In the genomic region with DNA sequence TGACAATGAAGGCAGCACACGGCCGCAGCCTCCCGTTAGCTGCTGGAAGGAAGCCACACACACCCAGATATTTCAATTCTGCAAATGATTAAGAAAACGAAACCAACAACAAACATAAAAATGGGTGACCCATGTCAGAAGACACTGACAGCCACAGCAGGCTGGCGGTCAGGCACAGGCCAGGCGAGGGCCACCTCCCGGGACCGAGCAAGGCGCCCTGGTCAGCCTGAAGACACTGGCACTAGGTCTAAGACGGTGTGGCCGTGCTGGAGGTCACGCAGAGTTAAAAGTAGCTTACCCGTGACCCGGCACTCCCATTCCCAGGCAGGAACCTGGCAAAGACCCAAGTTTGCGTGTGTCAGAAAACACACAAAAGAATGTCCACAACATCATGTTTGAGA, we compare ENCODE assay signal across 8 cellular contexts.
DNase-seq lines count a peak whose midpoint lies in the region; ATAC-seq and TF ChIP-seq lines count a peak whose summit lies in the region.

No MANE protein-coding gene starts in this region.

- peak overlapping the region; percentile 37; the same call in 1 of the 2 replicates for H3K27ac ChIP-seq in ACC112 (ENCODE audit: low read depth, low read length)
- no peak overlapping the region for H3K27ac ChIP-seq in WERI-Rb-1

- no peak for DNase-seq in central memory CD8-positive, alpha-beta T cell (ENCODE audit: low spot score in 2 of 2)
- peak in 1 of 3 donors; percentile 56 for DNase-seq in mucosa of descending colon
- DNase-seq in globus pallidus (ENCODE audit: low spot score): no peak
- no peak for DNase-seq in inferior parietal cortex (ENCODE audit: extremely low spot score)
- no peak for DNase-seq in WERI-Rb-1

- TF ChIP-seq RAD21 in Ishikawa (IDR thresholded peaks at IDR 0.05; ENCODE audit: low read depth): no peak

- H3K4me1 ChIP-seq in ACC112 (ENCODE audit: control insufficient read depth, insufficient read depth, low read length, unreplicated experiment): peaks cover 30% of the 10 kb centered on the region
- peaks cover 24% of the 10 kb centered on the region for H3K4me1 ChIP-seq in mucosa of descending colon (ENCODE audit: low read depth)

- no peak for ATAC-seq in central memory CD8-positive, alpha-beta T cell (replicated peaks; ENCODE audit: extremely low read depth, poor library complexity, severe bottlenecking)
- ATAC-seq in mucosa of descending colon: peak; percentile 32
- ATAC-seq in GM21786 (IDR thresholded peaks at IDR 0.05; ENCODE audit: unreplicated experiment): no peak

- peak overlapping the region; percentile 64 for H3K4me3 Mint-ChIP-seq in central memory CD8-positive, alpha-beta T cell

- H3K4me1 Mint-ChIP-seq in central memory CD8-positive, alpha-beta T cell: peaks cover 58% of the 10 kb centered on the region

- H3K4me3 ChIP-seq in ACC112 (ENCODE audit: low read depth, low read length) (peak overlapping the region; percentile 65), mucosa of descending colon (no peak overlapping the region), WERI-Rb-1 (ENCODE audit: low read depth, low read length) (no peak overlapping the region)

- no peaks in the 10 kb centered on the region for H3K27me3 Mint-ChIP-seq in central memory CD8-positive, alpha-beta T cell

- H3K36me3 Mint-ChIP-seq in central memory CD8-positive, alpha-beta T cell (ENCODE audit: insufficient read depth): peaks cover 1% of the 10 kb centered on the region

- intact Hi-C loops in mucosa of descending colon (cut with DNase I, micrococcal nuclease): no loop called here

- H3K9me3 Mint-ChIP-seq in central memory CD8-positive, alpha-beta T cell: no peaks in the 10 kb centered on the region

- H3K27me3 ChIP-seq in ACC112 (ENCODE audit: insufficient read depth, low read length) (no peaks in the 10 kb centered on the region), WERI-Rb-1 (ENCODE audit: insufficient read depth, low read depth, severe bottlenecking) (no peaks in the 10 kb centered on the region)

- no peak for TF ChIP-seq EP300 in Ishikawa (IDR thresholded peaks at IDR 0.05; ENCODE audit: borderline replicate concordance)

- peaks cover 10% of the 10 kb centered on the region for H3K36me3 ChIP-seq in ACC112 (ENCODE audit: insufficient read depth, low read length)
- no peaks in the 10 kb centered on the region for H3K36me3 ChIP-seq in mucosa of descending colon (ENCODE audit: low read depth)
- no peaks in the 10 kb centered on the region for H3K36me3 ChIP-seq in WERI-Rb-1

- peaks cover 7% of the 10 kb centered on the region for H3K79me2 ChIP-seq in ACC112 (ENCODE audit: control insufficient read depth, insufficient read depth, low read length, unreplicated experiment)

- TF ChIP-seq CTCF in mucosa of descending colon (IDR thresholded peaks at IDR 0.05) (no peak), WERI-Rb-1 (IDR thresholded peaks at IDR 0.05; ENCODE audit: low read depth, low read length) (no peak)

- peak overlapping the region; percentile 28 for H2AFZ ChIP-seq in ACC112 (ENCODE audit: low read length, unreplicated experiment)

- H3K27ac Mint-ChIP-seq in central memory CD8-positive, alpha-beta T cell (ENCODE audit: low read depth): peak overlapping the region; percentile 77

- no peaks in the 10 kb centered on the region for H3K9me3 ChIP-seq in mucosa of descending colon
- H3K9me3 ChIP-seq in WERI-Rb-1 (ENCODE audit: severe bottlenecking): no peaks in the 10 kb centered on the region

TF ChIP-seq in Ishikawa, 13 proteins besides CTCF, POLR2A, EP300 and RAD21:
- no peak for TF ChIP-seq ZBTB7A (IDR thresholded peaks at IDR 0.05; ENCODE audit: low read depth)
- 0 out of 2 replicates have a peak, but pooled peaks have one; percentile 26 for TF ChIP-seq NFIC (IDR thresholded peaks at IDR 0.05)
- TF ChIP-seq CREB1 (IDR thresholded peaks at IDR 0.05; ENCODE audit: low read depth): no peak
